ENCODE assay signal across 15 cellular contexts in genomic region chr7:18455644-18456043, GRCh38. TPM values are rescaled to one million over a fixed set of nuclear protein-coding genes. Genes with fewer than 3 reads are reported as not detected.
DNase-seq lines count a peak whose midpoint lies in the region; ATAC-seq and TF ChIP-seq lines count a peak whose summit lies in the region.
"Had no signal": no experiment of that assay in that cellular context is flagged by ENCODE, and none has a peak within 500 bp of the region (broad histone marks: within the 10 kb centered on the region; RNA-seq: fewer than 3 reads in every experiment).

No MANE protein-coding gene starts in this region.

- H3K4me3 ChIP-seq in dorsolateral prefrontal cortex = no peak overlapping the region
- H3K4me3 ChIP-seq: HAP-1 had no signal

- no peak for TF ChIP-seq CTCF in dorsolateral prefrontal cortex (IDR thresholded peaks at IDR 0.05 in 54 of 56, conservative IDR thresholded peaks at IDR 0.05 in 2 of 56; ENCODE audit: low read depth in 1 of 56, partially characterized antibody in 56 of 56)

- H3K27ac ChIP-seq in dorsolateral prefrontal cortex = no peak overlapping the region

- ATAC-seq in SK-N-SH treated with all-trans-retinoic acid at 6 μM for 48 hours = peak; percentile 73

- intact Hi-C loops in dorsolateral prefrontal cortex (cut with DNase I) = no loop called here

- H3K27me3 ChIP-seq in dorsolateral prefrontal cortex = no peaks in the 10 kb centered on the region

- peak; percentile 39 for DNase-seq in NCI-H146 (lab: John Stamatoyannopoulos, UW)
- DNase-seq in NCI-H146 treated with DMSO at 0.1 percent for 48 hours (lab: John Stamatoyannopoulos, UW; ENCODE audit: unreplicated experiment) = no peak
- peak; percentile 31 for DNase-seq in COR-L47 (lab: John Stamatoyannopoulos, UW)
- peak; percentile 32 for DNase-seq in NCI-H2227 treated with DMSO at 0.1 percent for 48 hours (lab: John Stamatoyannopoulos, UW)
- no peak for DNase-seq in NCI-H446 treated with DMSO at 0.1 percent for 48 hours (lab: John Stamatoyannopoulos, UW)
- DNase-seq in SW480 (ENCODE audit: low spot score) = no peak
- no peak for DNase-seq in dorsolateral prefrontal cortex
- DNase-seq: Calu3; CD8-positive, alpha-beta memory T cell; DMS153; DMS79 treated with DMSO at 0.1 percent for 48 hours; EL; GF-D8 had no signal

TF ChIP-seq in SK-N-SH treated with all-trans-retinoic acid at 6 μM for 48 hours, 23 proteins besides CTCF, POLR2A, EP300 and RAD21:
- no peak for TF ChIP-seq ZNF70 (CRISPR knock-in tag; IDR thresholded peaks at IDR 0.05)
- TF ChIP-seq ISL1 (CRISPR knock-in tag; IDR thresholded peaks at IDR 0.05) = peak; percentile 100
- peak; percentile 75; the same call in 1 of the 2 replicates for TF ChIP-seq ZNF565 (CRISPR knock-in tag; conservative IDR thresholded peaks at IDR 0.05; ENCODE audit: low read depth)
- 0 out of 2 replicates have a peak, but pooled peaks have one; percentile 29 for TF ChIP-seq TCF4 (CRISPR knock-in tag; IDR thresholded peaks at IDR 0.05; ENCODE audit: borderline replicate concordance)
- TF ChIP-seq ZFP30 (CRISPR knock-in tag; IDR thresholded peaks at IDR 0.05) = 0 out of 2 replicates have a peak, but pooled peaks have one; percentile 21
- TF ChIP-seq ZFP3 (CRISPR knock-in tag; IDR thresholded peaks at IDR 0.05) = 0 out of 2 replicates have a peak, but pooled peaks have one; percentile 57
- TF ChIP-seq OSR1 (CRISPR knock-in tag; IDR thresholded peaks at IDR 0.05) = no peak
- peak; percentile 95 for TF ChIP-seq PATZ1 (CRISPR knock-in tag; IDR thresholded peaks at IDR 0.05; ENCODE audit: borderline replicate concordance)
- peak; percentile 95 for TF ChIP-seq CSRNP3 (CRISPR knock-in tag; IDR thresholded peaks at IDR 0.05)
- no peak for TF ChIP-seq RARB (CRISPR knock-in tag; IDR thresholded peaks at IDR 0.05)
- TF ChIP-seq TSHZ2 (CRISPR knock-in tag; IDR thresholded peaks at IDR 0.05) = no peak; the same call in 1 of the 2 replicates
- no peak for TF ChIP-seq ARNTL (CRISPR knock-in tag; IDR thresholded peaks at IDR 0.05; ENCODE audit: borderline replicate concordance, low read depth)
- TF ChIP-seq SNAI2 (CRISPR knock-in tag; IDR thresholded peaks at IDR 0.05) = no peak; the same call in 1 of the 2 replicates
- no peak for TF ChIP-seq ZNF8 (CRISPR knock-in tag; IDR thresholded peaks at IDR 0.05)
- TF ChIP-seq CREB5 (CRISPR knock-in tag; IDR thresholded peaks at IDR 0.05; ENCODE audit: low read depth) = peak; percentile 93; the same call in 1 of the 2 replicates
- no peak; the same call in 1 of the 2 replicates for TF ChIP-seq CSDC2 (CRISPR knock-in tag; IDR thresholded peaks at IDR 0.05)
- TF ChIP-seq PPARA (CRISPR knock-in tag; IDR thresholded peaks at IDR 0.05; ENCODE audit: borderline replicate concordance) = no peak
- peak; percentile 95 for TF ChIP-seq ZC3H10 (CRISPR knock-in tag; IDR thresholded peaks at IDR 0.05)
- no peak; the same call in 1 of the 2 replicates for TF ChIP-seq TOX (CRISPR knock-in tag; IDR thresholded peaks at IDR 0.05; ENCODE audit: borderline replicate concordance)
- TF ChIP-seq POU6F1 (CRISPR knock-in tag; IDR thresholded peaks at IDR 0.05; ENCODE audit: borderline replicate concordance, low read depth) = peak; percentile 72; the same call in 1 of the 2 replicates
- no peak for TF ChIP-seq GLIS3 (CRISPR knock-in tag; IDR thresholded peaks at IDR 0.05)
- TF ChIP-seq ESRRG (CRISPR knock-in tag; IDR thresholded peaks at IDR 0.05) = peak; percentile 65; the same call in 1 of the 2 replicates
- TF ChIP-seq BACH2 (CRISPR knock-in tag; IDR thresholded peaks at IDR 0.05; ENCODE audit: borderline replicate concordance) = no peak

RNA-seq across cellular contexts. Expression of gene HDAC9, which starts 39.9 kb away (rescaled TPM):
- total RNA-seq in dorsolateral prefrontal cortex = 10 to 100 TPM; 40.3 to 96.7 (median 63.1) TPM

Comparison
In these comparisons a context has a peak if more than half of its experiments do, and no peak if none do; other contexts are left out.
1. DNase-seq: peak in NCI-H146 (single experiment), COR-L47 (single experiment) and NCI-H2227 treated with DMSO at 0.1 percent for 48 hours (single experiment); none in NCI-H146 treated with DMSO at 0.1 percent for 48 hours (single experiment), NCI-H446 treated with DMSO at 0.1 percent for 48 hours (single experiment), SW480 (single experiment) and dorsolateral prefrontal cortex (0 of 10).